8 cellular contexts compared by ENCODE assay signal in the genomic region with DNA sequence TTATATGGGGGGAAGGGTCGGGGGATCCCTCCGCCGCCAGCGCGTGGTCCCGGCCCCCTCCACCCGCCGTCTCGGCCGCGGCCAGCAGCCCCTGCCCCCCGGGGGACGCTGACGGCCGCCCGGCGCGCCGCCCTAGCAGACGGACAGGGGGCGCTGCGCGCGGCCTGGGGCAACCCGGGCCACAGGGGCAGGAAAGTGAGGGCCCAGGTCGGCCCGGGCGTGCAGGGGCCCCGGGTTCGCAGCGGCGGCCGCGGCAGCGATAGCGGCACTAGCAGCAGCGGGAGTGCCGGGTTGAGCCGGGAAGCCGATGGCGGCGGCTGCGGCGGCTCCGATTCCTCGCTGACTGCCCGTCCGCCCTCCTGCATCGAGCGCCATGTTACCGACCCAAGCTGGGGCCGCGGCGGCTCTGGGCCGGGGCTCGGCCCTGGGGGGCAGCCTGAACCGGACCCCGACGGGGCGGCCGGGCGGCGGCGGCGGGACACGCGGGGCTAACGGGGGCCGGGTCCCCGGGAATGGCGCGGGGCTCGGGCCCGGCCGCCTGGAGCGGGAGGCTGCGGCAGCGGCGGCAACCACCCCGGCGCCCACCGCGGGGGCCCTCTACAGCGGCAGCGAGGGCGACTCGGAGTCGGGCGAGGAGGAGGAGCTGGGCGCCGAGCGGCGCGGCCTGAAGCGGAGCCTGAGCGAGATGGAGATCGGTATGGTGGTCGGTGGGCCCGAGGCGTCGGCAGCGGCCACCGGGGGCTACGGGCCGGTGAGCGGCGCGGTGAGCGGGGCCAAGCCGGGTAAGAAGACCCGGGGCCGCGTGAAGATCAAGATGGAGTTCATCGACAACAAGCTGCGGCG. TPM values are rescaled to one million over a fixed set of nuclear protein-coding genes. Genes with fewer than 3 reads are reported as not detected.
DNase-seq lines count a peak whose midpoint lies in the region; ATAC-seq and TF ChIP-seq lines count a peak whose summit lies in the region.

No MANE protein-coding gene starts in this region.

- H3K9me3 Mint-ChIP-seq in natural killer cell = no peaks in the 10 kb centered on the region

- H3K27me3 Mint-ChIP-seq in natural killer cell (ENCODE audit: low read depth in 2 of 2) = no peaks in the 10 kb centered on the region

- ATAC-seq in GM18907 (IDR thresholded peaks at IDR 0.05; ENCODE audit: unreplicated experiment) (peak; percentile 40), HG03108 (IDR thresholded peaks at IDR 0.05; ENCODE audit: unreplicated experiment) (peak; percentile 30), natural killer cell (no peak)

- peak; percentile 39 for DNase-seq in BE2C
- peak in 2 of 3 donors; percentile 8 to 24 for DNase-seq in effector memory CD4-positive, alpha-beta T cell
- DNase-seq in natural killer cell = no peak
- no peak for DNase-seq in NCI-H1048 (lab: John Stamatoyannopoulos, UW)
- no peak for DNase-seq in GF-D8 (lab: John Stamatoyannopoulos, UW)

- H3K4me3 ChIP-seq in BE2C (ENCODE audit: low read depth, low read length) (peak overlapping the region; percentile 82), WI38 (ENCODE audit: low read depth, low read length) (peak overlapping the region; percentile 91)
- peak overlapping the region; percentile 65 for H3K4me3 ChIP-seq in effector memory CD4-positive, alpha-beta T cell (ENCODE audit: insufficient read depth, low read depth, low read length, poor library complexity, severe bottlenecking)

- H3K27me3 ChIP-seq in BE2C = no peaks in the 10 kb centered on the region
- H3K27me3 ChIP-seq in effector memory CD4-positive, alpha-beta T cell (replicated peaks; ENCODE audit: control insufficient read depth, insufficient read depth, low read length, poor library complexity, severe bottlenecking) = no peaks in the 10 kb centered on the region

- peaks cover 22% of the 10 kb centered on the region for H3K36me3 ChIP-seq in BE2C
- peaks cover 9% of the 10 kb centered on the region for H3K36me3 ChIP-seq in effector memory CD4-positive, alpha-beta T cell (ENCODE audit: control insufficient read depth, insufficient read depth, low read length)

- peak; percentile 40 for TF ChIP-seq CTCF in BE2C (IDR thresholded peaks at IDR 0.05; ENCODE audit: low read depth, low read length)
- TF ChIP-seq CTCF in WI38 (IDR thresholded peaks at IDR 0.05; ENCODE audit: low read depth, low read length) = peak; percentile 25; the same call in 1 of the 2 replicates
- TF ChIP-seq CTCF in natural killer cell (IDR thresholded peaks at IDR 0.05) = peak; percentile 77

- H3K36me3 Mint-ChIP-seq in natural killer cell = no peaks in the 10 kb centered on the region

- peak overlapping the region; percentile 99 for H3K4me3 Mint-ChIP-seq in natural killer cell

- peak overlapping the region; percentile 74 for H3K27ac ChIP-seq in effector memory CD4-positive, alpha-beta T cell (ENCODE audit: insufficient read depth, low read length, poor library complexity, severe bottlenecking)

- H3K4me1 ChIP-seq in BE2C = peaks cover 12% of the 10 kb centered on the region
- peaks cover 30% of the 10 kb centered on the region for H3K4me1 ChIP-seq in effector memory CD4-positive, alpha-beta T cell (ENCODE audit: control insufficient read depth, insufficient read depth, low read length, poor library complexity, severe bottlenecking)

- no peaks in the 10 kb centered on the region for H3K9me3 ChIP-seq in BE2C
- H3K9me3 ChIP-seq in effector memory CD4-positive, alpha-beta T cell (ENCODE audit: control insufficient read depth, low read length) = no peaks in the 10 kb centered on the region

- H3K4me1 Mint-ChIP-seq in natural killer cell = peaks cover 33 to 52% of the 10 kb centered on the region in 2 donors

- H3K27ac Mint-ChIP-seq in natural killer cell = peak overlapping the region; percentile 94 to 96

- intact Hi-C loops in natural killer cell (cut with micrococcal nuclease) = loop anchor here (1.0 to 5.0 kb wide), 4 partner anchors 112 to 1076 kb away; a partner anchor contains a TSS

RNA-seq across cellular contexts. Expression of a gene that starts 0.4 kb away (rescaled TPM):
- polyA plus RNA-seq in BE2C (2012; ENCODE audit: insufficient read depth, insufficient read length, low read depth) = 48.9 TPM
- 10 to 100 TPM; 31.6 to 33.0 (median 32.0) TPM for total RNA-seq in natural killer cell

RNA-seq across cellular contexts. Expression of a gene that starts 10.5 kb away (rescaled TPM):
- 57.6 TPM for polyA plus RNA-seq in BE2C (2012; ENCODE audit: insufficient read depth, insufficient read length, low read depth)
- total RNA-seq in natural killer cell = 10 to 100 TPM; 73.1 to 85.7 (median 73.9) TPM

RNA-seq across cellular contexts. Expression of a gene that starts 57.8 kb away (rescaled TPM):
- polyA plus RNA-seq in BE2C (2012; ENCODE audit: insufficient read depth, insufficient read length, low read depth) = 159 TPM
- 10 to 100 TPM in 1 of 3 donors, 1 to 10 TPM in 2; 6.1 to 10.2 (median 8.0) TPM for total RNA-seq in natural killer cell

Comparison
In these comparisons a context has a peak if more than half of its experiments do, and no peak if none do; other contexts are left out.
1. DNase-seq: peak in BE2C (single experiment) and effector memory CD4-positive, alpha-beta T cell (2 of 3); none in natural killer cell (single experiment), NCI-H1048 (single experiment) and GF-D8 (single experiment).
2. CTCF ChIP-seq: peak in every context shown above with its lines; median percentile 77 in natural killer cell; 40 in BE2C; 25 in WI38.
3. ATAC-seq: peak in GM18907 (single experiment) and HG03108 (single experiment); none in natural killer cell (0 of 3).
4. Peak in every context shown above with its lines, with median percentiles within 50 percentile points of each other: H3K4me3 ChIP-seq.